In genomic region chr2:48080534-48081316, GRCh38 we compare ENCODE assay signal across 15 cellular contexts.
DNase-seq lines count a peak whose midpoint lies in the region; ATAC-seq and TF ChIP-seq lines count a peak whose summit lies in the region.
"Had no signal": no experiment of that assay in that cellular context is flagged by ENCODE, and none has a peak within 500 bp of the region (broad histone marks: within the 10 kb centered on the region; RNA-seq: fewer than 3 reads in every experiment).

No MANE protein-coding gene starts in this region.

- H3K4me3 ChIP-seq in left ventricle myocardium inferior (no peak overlapping the region), OCI-LY3 (ENCODE audit: low read length) (peak overlapping the region; percentile 11; the same call in 1 of the 2 replicates), upper lobe of left lung (no peak overlapping the region)
- H3K4me3 ChIP-seq: SJCRH30 had no signal

- H3K4me2 ChIP-seq in OCI-LY3 (ENCODE audit: low read length) = peak overlapping the region; percentile 42

- H3K9ac ChIP-seq in OCI-LY3 (ENCODE audit: low read length) = no peak overlapping the region

- H3K9me3 ChIP-seq in left ventricle myocardium inferior (replicated peaks) (no peaks in the 10 kb centered on the region), OCI-LY3 (ENCODE audit: insufficient read depth, low read length) (no peaks in the 10 kb centered on the region), upper lobe of left lung (no peaks in the 10 kb centered on the region)
- H3K9me3 ChIP-seq: SJCRH30 had no signal

- H3K27ac ChIP-seq in left ventricle myocardium inferior (replicated peaks) (no peak overlapping the region), OCI-LY3 (ENCODE audit: low read length) (no peak overlapping the region), upper lobe of left lung (no peak overlapping the region)
- H3K27ac ChIP-seq: SJCRH30 had no signal

- TF ChIP-seq POLR2A in upper lobe of left lung (IDR thresholded peaks at IDR 0.05) = no peak

- H3K4me1 Mint-ChIP-seq in activated naive CD4-positive, alpha-beta T cell treated with anti-CD3 and anti-CD28 coated beads for 36 hours (ENCODE audit: low read depth) = no peaks in the 10 kb centered on the region
- H3K4me1 Mint-ChIP-seq: activated CD4-positive, alpha-beta memory T cell treated with anti-CD3 and anti-CD28 coated beads, Interleukin-2, amount 10 ng/mL, durations not matched to agents 7 days and 5 days had no signal

- no peak overlapping the region for H3K4me3 Mint-ChIP-seq in activated naive CD4-positive, alpha-beta T cell treated with anti-CD3 and anti-CD28 coated beads for 36 hours
- H3K4me3 Mint-ChIP-seq: activated CD4-positive, alpha-beta memory T cell treated with anti-CD3 and anti-CD28 coated beads, Interleukin-2, amount 10 ng/mL, durations not matched to agents 7 days and 5 days; activated T-helper 1 cell treated with anti-CD3 and anti-CD28 coated beads, Interleukin-12 subunit alpha, Interleukin-12 subunit beta, Interleukin-2, Interleukin-4 antibody, amounts not matched to agents 30 ng/mL and 10 ng/mL and 1 ng/mL, durations not matched to agents 14 hours and 24 hours and 36 hours had no signal

- 69 to 82% methylated on average over 6 of the region's 6 CpGs for WGBS in upper lobe of left lung, 2 donors

- H3K79me2 ChIP-seq in OCI-LY3 (ENCODE audit: low read length) = no peaks in the 10 kb centered on the region

- TF ChIP-seq EP300 in upper lobe of left lung (IDR thresholded peaks at IDR 0.05) = no peak

- H3K4me1 ChIP-seq in left ventricle myocardium inferior (no peaks in the 10 kb centered on the region), OCI-LY3 (ENCODE audit: low read length) (peaks cover 14% of the 10 kb centered on the region), upper lobe of left lung (no peaks in the 10 kb centered on the region)
- H3K4me1 ChIP-seq: SJCRH30 had no signal

- no peak overlapping the region for H2AFZ ChIP-seq in OCI-LY3 (ENCODE audit: low read depth, low read length)

- CTCF ChIA-PET in activated naive CD4-positive, alpha-beta T cell treated with anti-CD3 and anti-CD28 coated beads for 36 hours (lab: Charles Lee) = interaction anchor here (1.0 kb wide), 1 partner anchor 223 kb away, joined by 4 read pairs; no protein-coding TSS in a partner anchor

- intact Hi-C loops in Right ventricle myocardium superior (cut with DNase I) (no loop called here), left ventricle myocardium inferior (cut with micrococcal nuclease) (no loop called here), left colon (cut with DNase I, micrococcal nuclease) (no loop called here)
- intact Hi-C loops in activated naive CD4-positive, alpha-beta T cell treated with anti-CD3 and anti-CD28 coated beads for 36 hours (cut with micrococcal nuclease) = no loop called here

- no peaks in the 10 kb centered on the region for H3K36me3 Mint-ChIP-seq in activated naive CD4-positive, alpha-beta T cell treated with anti-CD3 and anti-CD28 coated beads for 36 hours (ENCODE audit: low read depth)

- H3K27ac Mint-ChIP-seq in activated naive CD4-positive, alpha-beta T cell treated with anti-CD3 and anti-CD28 coated beads for 36 hours = no peak overlapping the region
- H3K27ac Mint-ChIP-seq: activated CD4-positive, alpha-beta memory T cell treated with anti-CD3 and anti-CD28 coated beads, Interleukin-2, amount 10 ng/mL, durations not matched to agents 7 days and 5 days; activated T-helper 1 cell treated with anti-CD3 and anti-CD28 coated beads, Interleukin-12 subunit alpha, Interleukin-12 subunit beta, Interleukin-2, Interleukin-4 antibody, amounts not matched to agents 30 ng/mL and 10 ng/mL and 1 ng/mL, durations not matched to agents 14 hours and 24 hours and 36 hours had no signal

- no peaks in the 10 kb centered on the region for H3K9me3 Mint-ChIP-seq in activated naive CD4-positive, alpha-beta T cell treated with anti-CD3 and anti-CD28 coated beads for 36 hours
- H3K9me3 Mint-ChIP-seq: activated CD4-positive, alpha-beta memory T cell treated with anti-CD3 and anti-CD28 coated beads, Interleukin-2, amount 10 ng/mL, durations not matched to agents 7 days and 5 days; activated T-helper 1 cell treated with anti-CD3 and anti-CD28 coated beads, Interleukin-12 subunit alpha, Interleukin-12 subunit beta, Interleukin-2, Interleukin-4 antibody, amounts not matched to agents 30 ng/mL and 10 ng/mL and 1 ng/mL, durations not matched to agents 14 hours and 24 hours and 36 hours had no signal

- TF ChIP-seq CTCF in left ventricle myocardium inferior (IDR thresholded peaks at IDR 0.05; ENCODE audit: borderline replicate concordance) (no peak), OCI-LY3 (IDR thresholded peaks at IDR 0.05; ENCODE audit: low read depth, low read length) (no peak), upper lobe of left lung (IDR thresholded peaks at IDR 0.05) (no peak)

- H4K20me1 ChIP-seq in OCI-LY3 (ENCODE audit: insufficient read depth, low read length) = no peaks in the 10 kb centered on the region

- ATAC-seq in Right ventricle myocardium superior (ENCODE audit: poor library complexity) = peak; percentile 56
- ATAC-seq in left colon = peak; percentile 4
- ATAC-seq in upper lobe of left lung (ENCODE audit: low FRiP score in 2 of 2) = peak; percentile 57 to 68

- H3K36me3 ChIP-seq in left ventricle myocardium inferior = no peaks in the 10 kb centered on the region
- no peaks in the 10 kb centered on the region for H3K36me3 ChIP-seq in OCI-LY3 (replicated peaks; ENCODE audit: low read depth, low read length)
- no peaks in the 10 kb centered on the region for H3K36me3 ChIP-seq in upper lobe of left lung
- H3K36me3 ChIP-seq: SJCRH30 had no signal

- no peaks in the 10 kb centered on the region for H3K27me3 Mint-ChIP-seq in activated naive CD4-positive, alpha-beta T cell treated with anti-CD3 and anti-CD28 coated beads for 36 hours (ENCODE audit: low read depth)

- DNase-seq in Right ventricle myocardium superior (no peak), left ventricle myocardium inferior (no peak), left colon (no peak), upper lobe of left lung (no peak), iPS-NIHi11 (ENCODE audit: low spot score) (no peak)
- no peak for DNase-seq in activated naive CD4-positive, alpha-beta T cell treated with anti-CD3 and anti-CD28 coated beads for 36 hours
- no peak for DNase-seq in activated CD4-positive, alpha-beta T cell treated with anti-CD3 and anti-CD28 coated beads, Interleukin-2, amount 50 U/mL, for 4 hours
- DNase-seq: activated CD4-positive, alpha-beta memory T cell treated with anti-CD3 and anti-CD28 coated beads, Interleukin-2, amount 10 ng/mL, durations not matched to agents 7 days and 5 days; cerebellar nuclear complex; COR-L47; NCI-H2107; NCI-H748 treated with DMSO at 0.1 percent for 48 hours; SJCRH30 had no signal

- H3K27me3 ChIP-seq in left ventricle myocardium inferior (ENCODE audit: low read depth) (peaks cover 6% of the 10 kb centered on the region), OCI-LY3 (ENCODE audit: low read depth, low read length) (no peaks in the 10 kb centered on the region), upper lobe of left lung (no peaks in the 10 kb centered on the region)

Comparison
In these comparisons a context has a peak if more than half of its experiments do, and no peak if none do; other contexts are left out.
1. ATAC-seq: peak in every context shown above with its lines; median percentile 62 in upper lobe of left lung; 56 in Right ventricle myocardium superior; 4 in left colon.